ENCODE assay signal across 27 cellular contexts in the genomic region with DNA sequence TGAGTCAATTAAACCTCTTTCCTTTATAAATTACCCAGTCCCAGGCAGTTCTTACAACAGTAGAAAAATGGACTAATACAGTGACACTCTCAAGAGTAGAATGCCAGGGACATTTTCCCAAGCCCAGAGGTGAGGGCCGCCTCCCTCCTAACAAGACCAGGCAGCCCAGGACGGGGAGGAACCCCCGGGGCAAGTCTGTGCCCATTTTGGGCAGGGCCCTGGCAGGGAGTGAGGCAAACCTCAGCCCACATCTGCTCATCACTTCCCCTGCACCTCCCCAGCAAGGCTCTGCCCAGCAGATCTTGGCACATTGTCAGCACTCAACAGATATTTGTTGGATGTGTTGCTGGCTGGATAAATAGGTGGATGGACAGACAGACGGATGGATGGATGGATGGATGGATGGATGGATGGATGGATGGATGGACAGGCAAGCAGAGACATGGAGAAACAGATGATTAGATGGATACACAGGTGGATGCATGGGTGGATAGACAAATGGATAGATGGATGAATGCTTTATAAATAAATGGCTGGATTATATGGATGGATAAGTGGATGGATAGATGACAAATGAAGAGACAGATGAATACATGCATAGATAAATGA.
DNase-seq lines count a peak whose midpoint lies in the region; ATAC-seq, FAIRE-seq and TF ChIP-seq lines count a peak whose summit lies in the region.
"Had no signal": no experiment of that assay in that cellular context is flagged by ENCODE, and none has a peak within 500 bp of the region (broad histone marks: within the 10 kb centered on the region; RNA-seq: fewer than 3 reads in every experiment).

No MANE protein-coding gene starts in this region.

- H3K79me2 ChIP-seq in mammary epithelial cell (ENCODE audit: insufficient read depth, low read length), result no peaks in the 10 kb centered on the region
- H3K79me2 ChIP-seq in keratinocyte (ENCODE audit: control insufficient read depth, insufficient read depth, low read length), result no peaks in the 10 kb centered on the region

- CTCF ChIA-PET in mammary epithelial cell (lab: Charles Lee; ENCODE audit: low non-redundant PET), result no interaction called here
- CTCF ChIA-PET in activated CD8-positive, alpha-beta memory T cell treated with anti-CD3 and anti-CD28 coated beads, Interleukin-2, amount 10 ng/mL, durations not matched to agents 7 days and 5 days (lab: Charles Lee), result interaction anchor here (0.6 kb wide), 1 partner anchor 10 kb away, joined by 3 read pairs; no protein-coding TSS in a partner anchor

- H3K4me1 ChIP-seq in mammary epithelial cell (ENCODE audit: insufficient read depth, low read length), result peaks cover 28% of the 10 kb centered on the region
- H3K4me1 ChIP-seq in keratinocyte (ENCODE audit: control insufficient read depth, extremely low read depth, insufficient read depth, low read length), result peaks cover 29% of the 10 kb centered on the region
- H3K4me1 ChIP-seq in vagina, result peaks cover 36% of the 10 kb centered on the region
- H3K4me1 ChIP-seq: HAP-1 had no signal

- H3K27me3 Mint-ChIP-seq in activated CD8-positive, alpha-beta memory T cell treated with anti-CD3 and anti-CD28 coated beads, Interleukin-2, amount 10 ng/mL, durations not matched to agents 7 days and 5 days, result peaks cover 28% of the 10 kb centered on the region

- H3K4me2 ChIP-seq in mammary epithelial cell (ENCODE audit: insufficient read depth, low read depth, low read length) (no peak overlapping the region), keratinocyte (ENCODE audit: control insufficient read depth, extremely low read depth, insufficient read depth, low read depth, low read length) (no peak overlapping the region)

- DNase-seq in CD1c-positive myeloid dendritic cell (ENCODE audit: extremely low spot score) (peak; percentile 10), MG63 (peak; percentile 33), mammary epithelial cell (peak; percentile 97), keratinocyte (ENCODE audit: low read depth, low spot score) (peak; percentile 93), vagina (ENCODE audit: extremely low spot score in 2 of 2) (no peak)
- DNase-seq in effector CD8-positive, alpha-beta T cell (lab: John Stamatoyannopoulos, UW), result no peak
- DNase-seq in activated CD8-positive, alpha-beta memory T cell treated with anti-CD3 and anti-CD28 coated beads, Interleukin-2, amount 10 ng/mL, durations not matched to agents 7 days and 5 days, result no peak
- DNase-seq: activated CD4-positive, alpha-beta T cell treated with anti-CD3 and anti-CD28 coated beads, Interleukin-2, amount 10 ng/mL, durations not matched to agents 24 days and 14 days; activated naive CD4-positive, alpha-beta T cell treated with anti-CD3 and anti-CD28 coated beads, Interleukin-2, amount 50 U/mL, for 16 hours; activated T-cell treated with anti-CD3 and anti-CD28 coated beads, Interleukin-2, amount 50 U/mL, for 72 hours; CD4-positive, CD25-positive, alpha-beta regulatory T cell; cortex of kidney; EL; naive thymus-derived CD4-positive, alpha-beta T cell; NCI-H1092 treated with DMSO at 0.1 percent for 48 hours; NCI-H2081; NCI-H510A; stimulated activated CD4-positive, alpha-beta T cell treated with anti-CD3 and anti-CD28 coated beads, Interleukin-4, amount 100 ng/mL, for 1 hour had no signal

- no peaks in the 10 kb centered on the region for H3K36me3 Mint-ChIP-seq in activated CD8-positive, alpha-beta memory T cell treated with anti-CD3 and anti-CD28 coated beads, Interleukin-2, amount 10 ng/mL, durations not matched to agents 7 days and 5 days
- H3K36me3 Mint-ChIP-seq: CD4-positive, CD25-positive, alpha-beta regulatory T cell; naive thymus-derived CD4-positive, alpha-beta T cell; stimulated activated memory B cell treated with anti-CD40 and anti-IgM and Interleukin-4, amounts not matched to agents 10 μg/mL and 1 μg/mL and 100 μg/mL, for 72 hours had no signal

- TF ChIP-seq CTCF in mammary epithelial cell (conservative IDR thresholded peaks at IDR 0.05 in 1 of 2, IDR thresholded peaks at IDR 0.05 in 1 of 2; ENCODE audit: extremely low read depth in 1 of 2, insufficient read depth in 1 of 2, low read depth in 1 of 2, low read length in 2 of 2) (no peak), keratinocyte (optimal IDR thresholded peaks at IDR 0.05 in 1 of 3, IDR thresholded peaks at IDR 0.05 in 1 of 3, conservative IDR thresholded peaks at IDR 0.05 in 1 of 3; ENCODE audit: extremely low read depth in 1 of 3, insufficient read depth in 2 of 3, low read length in 3 of 3) (no peak), vagina (IDR thresholded peaks at IDR 0.05) (no peak)

- H3K9me3 ChIP-seq in MG63 (no peaks in the 10 kb centered on the region), mammary epithelial cell (replicated peaks; ENCODE audit: insufficient read depth, low read length) (no peaks in the 10 kb centered on the region), keratinocyte (ENCODE audit: control insufficient read depth, low read depth, low read length) (no peaks in the 10 kb centered on the region), vagina (no peaks in the 10 kb centered on the region)
- H3K9me3 ChIP-seq: HAP-1 had no signal

- no peaks in the 10 kb centered on the region for H3K9me1 ChIP-seq in keratinocyte (ENCODE audit: control insufficient read depth, extremely low read depth, insufficient read depth, low read length)

- FAIRE-seq in keratinocyte (lab: Jason Lieb, UNC), result peak; percentile 92
- FAIRE-seq: D721Med, GM19239, RCC 7860 had no signal

- H3K4me3 ChIP-seq in MG63 (no peak overlapping the region), mammary epithelial cell (replicated peaks in 1 of 3; ENCODE audit: insufficient read depth in 1 of 3, low read depth in 2 of 3, low read length in 3 of 3) (no peak overlapping the region), keratinocyte (ENCODE audit: control insufficient read depth in 2 of 3, extremely low read depth in 1 of 3, insufficient read depth in 2 of 3, low read depth in 1 of 3, low read length in 3 of 3) (no peak overlapping the region), vagina (no peak overlapping the region)
- H3K4me3 ChIP-seq: cardiac muscle cell, HAP-1 had no signal

- H4K20me1 ChIP-seq in mammary epithelial cell (ENCODE audit: insufficient read depth, low read length) (no peaks in the 10 kb centered on the region), keratinocyte (ENCODE audit: control insufficient read depth, extremely low read depth, insufficient read depth, low read length) (no peaks in the 10 kb centered on the region)

- H3K4me3 Mint-ChIP-seq in activated CD8-positive, alpha-beta memory T cell treated with anti-CD3 and anti-CD28 coated beads, Interleukin-2, amount 10 ng/mL, durations not matched to agents 7 days and 5 days, result no peak overlapping the region
- H3K4me3 Mint-ChIP-seq: activated CD4-positive, alpha-beta T cell treated with anti-CD3 and anti-CD28 coated beads, Interleukin-2, amount 10 ng/mL, durations not matched to agents 24 days and 14 days; activated T-cell treated with anti-CD3 and anti-CD28 coated beads, Interleukin-2, amount 50 U/mL, for 72 hours; CD4-positive, CD25-positive, alpha-beta regulatory T cell; naive thymus-derived CD4-positive, alpha-beta T cell; stimulated activated memory B cell treated with anti-CD40 and anti-IgM and Interleukin-4, amounts not matched to agents 10 μg/mL and 1 μg/mL and 100 μg/mL, for 72 hours had no signal

- no peaks in the 10 kb centered on the region for H3K36me3 ChIP-seq in MG63
- H3K36me3 ChIP-seq in mammary epithelial cell (ENCODE audit: insufficient read depth, low read length), result no peaks in the 10 kb centered on the region
- no peaks in the 10 kb centered on the region for H3K36me3 ChIP-seq in keratinocyte (ENCODE audit: control insufficient read depth in 2 of 2, extremely low read depth in 1 of 2, insufficient read depth in 2 of 2, low read length in 2 of 2)
- no peaks in the 10 kb centered on the region for H3K36me3 ChIP-seq in vagina
- H3K36me3 ChIP-seq: cardiac muscle cell, HAP-1 had no signal

- BruUV-seq in mammary epithelial cell (replicated peaks; lab: Mats Ljungman, UMichigan), result no TSS peak

- dilution Hi-C loops in mammary epithelial cell (cut with HindIII; ENCODE audit: low sequenced_read_pairs), result no loop called here
- dilution Hi-C loops in keratinocyte (cut with MboI; ENCODE audit: extremely low pct_ligation_motif_present, low sequenced_read_pairs), result no loop called here

- H2AFZ ChIP-seq in mammary epithelial cell (ENCODE audit: low read depth, low read length), result no peak overlapping the region
- H2AFZ ChIP-seq in keratinocyte (ENCODE audit: control insufficient read depth, low read length), result no peak overlapping the region

- in situ Hi-C loops in mammary epithelial cell (cut with MboI; ENCODE audit: low sequenced_read_pairs in 2 of 2), result loop anchor here in 1 of 2 donors (10.0 kb wide), 1 partner anchor 56 kb away; no protein-coding TSS in a partner anchor

- H3K4me1 Mint-ChIP-seq in activated CD8-positive, alpha-beta memory T cell treated with anti-CD3 and anti-CD28 coated beads, Interleukin-2, amount 10 ng/mL, durations not matched to agents 7 days and 5 days, result peaks cover 8% of the 10 kb centered on the region

- H3K27ac ChIP-seq in mammary epithelial cell (ENCODE audit: insufficient read depth, low read depth, low read length) (no peak overlapping the region), keratinocyte (ENCODE audit: control insufficient read depth, insufficient read depth, low read length) (no peak overlapping the region), vagina (no peak overlapping the region)
- H3K27ac ChIP-seq: cardiac muscle cell, HL-60, VCaP had no signal

- H3K27me3 ChIP-seq in MG63 (no peaks in the 10 kb centered on the region), mammary epithelial cell (ENCODE audit: insufficient read depth, low read length) (no peaks in the 10 kb centered on the region), keratinocyte (ENCODE audit: control insufficient read depth, extremely low read depth, insufficient read depth, low read length) (no peaks in the 10 kb centered on the region), vagina (no peaks in the 10 kb centered on the region)
- H3K27me3 ChIP-seq: cardiac muscle cell had no signal

- no peaks in the 10 kb centered on the region for H3K9me3 Mint-ChIP-seq in activated CD8-positive, alpha-beta memory T cell treated with anti-CD3 and anti-CD28 coated beads, Interleukin-2, amount 10 ng/mL, durations not matched to agents 7 days and 5 days (ENCODE audit: low read depth)
- H3K9me3 Mint-ChIP-seq: activated CD4-positive, alpha-beta T cell treated with anti-CD3 and anti-CD28 coated beads, Interleukin-2, amount 10 ng/mL, durations not matched to agents 24 days and 14 days; activated T-cell treated with anti-CD3 and anti-CD28 coated beads, Interleukin-2, amount 50 U/mL, for 72 hours; stimulated activated memory B cell treated with anti-CD40 and anti-IgM and Interleukin-4, amounts not matched to agents 10 μg/mL and 1 μg/mL and 100 μg/mL, for 72 hours had no signal

- WGBS in mammary epithelial cell (ENCODE audit: low coverage, missing lambda C conversion rate), result 2% methylated on average over 4 of the region's 4 CpGs

- H3K9ac ChIP-seq in mammary epithelial cell (ENCODE audit: insufficient read depth, low read length) (no peak overlapping the region), keratinocyte (ENCODE audit: control insufficient read depth, extremely low read depth, insufficient read depth, low read length) (no peak overlapping the region)

- ATAC-seq in activated CD8-positive, alpha-beta memory T cell treated with anti-CD3 and anti-CD28 coated beads, Interleukin-2, amount 10 ng/mL, durations not matched to agents 7 days and 5 days, result no peak
- ATAC-seq: activated T-cell treated with anti-CD3 and anti-CD28 coated beads, Interleukin-2, amount 50 U/mL, for 72 hours; naive thymus-derived CD4-positive, alpha-beta T cell; SK-N-SH treated with all-trans-retinoic acid at 6 μM for 48 hours; stimulated activated memory B cell treated with anti-CD40 and anti-IgM and Interleukin-4, amounts not matched to agents 10 μg/mL and 1 μg/mL and 100 μg/mL, for 72 hours had no signal

- TF ChIP-seq POLR2A in vagina (IDR thresholded peaks at IDR 0.05), result no peak

- no peak overlapping the region for H3K27ac Mint-ChIP-seq in activated CD8-positive, alpha-beta memory T cell treated with anti-CD3 and anti-CD28 coated beads, Interleukin-2, amount 10 ng/mL, durations not matched to agents 7 days and 5 days
- H3K27ac Mint-ChIP-seq: activated CD4-positive, alpha-beta T cell treated with anti-CD3 and anti-CD28 coated beads, Interleukin-2, amount 10 ng/mL, durations not matched to agents 24 days and 14 days; activated T-cell treated with anti-CD3 and anti-CD28 coated beads, Interleukin-2, amount 50 U/mL, for 72 hours had no signal

- intact Hi-C loops in mammary epithelial cell (cut with micrococcal nuclease), result loop anchor here (2.0 to 5.0 kb wide), 2 partner anchors 24 to 52 kb away; no protein-coding TSS in a partner anchor
- intact Hi-C loops in vagina (cut with DNase I), result no loop called here

Comparison
In these comparisons a context has a peak if more than half of its experiments do, and no peak if none do; other contexts are left out.
1. DNase-seq: peak in CD1c-positive myeloid dendritic cell (single experiment), MG63 (single experiment), mammary epithelial cell (single experiment) and keratinocyte (single experiment); none in effector CD8-positive, alpha-beta T cell (single experiment), activated CD8-positive, alpha-beta memory T cell treated with anti-CD3 and anti-CD28 coated beads, Interleukin-2, amount 10 ng/mL, durations not matched to agents 7 days and 5 days (single experiment) and vagina (0 of 2).